15 cellular contexts compared by ENCODE assay signal in the genomic region with DNA sequence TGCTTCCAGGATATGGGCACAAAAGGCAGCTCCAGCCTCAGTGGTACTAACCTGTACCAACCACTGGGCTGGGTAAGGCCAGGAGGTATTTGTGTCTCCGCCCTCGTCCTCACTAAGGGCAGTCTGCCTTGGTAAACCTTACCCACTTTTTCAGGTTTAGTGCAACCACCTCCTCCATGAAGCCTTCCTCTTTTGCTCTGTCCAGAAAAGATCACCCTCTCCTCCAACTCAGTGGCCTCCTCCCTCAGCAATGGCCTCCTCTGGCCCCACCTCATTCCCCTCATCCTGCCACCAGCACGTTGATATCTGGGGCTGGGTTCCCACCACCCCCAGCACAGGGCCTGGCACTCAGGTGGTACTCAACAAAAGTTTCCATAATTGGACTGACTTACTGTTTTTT.
DNase-seq lines count a peak whose midpoint lies in the region; ATAC-seq and TF ChIP-seq lines count a peak whose summit lies in the region.
"Had no signal": no experiment of that assay in that cellular context is flagged by ENCODE, and none has a peak within 500 bp of the region (broad histone marks: within the 10 kb centered on the region; RNA-seq: fewer than 3 reads in every experiment).

No MANE protein-coding gene starts in this region.

- H3K27ac Mint-ChIP-seq in natural killer cell treated with Interleukin-12 subunit alpha and Interleukin-12 subunit beta and Interleukin-15 and Interleukin-18, amount 100 ng/mL, for 72 hours, result no peak overlapping the region
- H3K27ac Mint-ChIP-seq in natural killer cell (no peak overlapping the region), glutamatergic neuron (ENCODE audit: unreplicated experiment) (peak overlapping the region; percentile 76)
- H3K27ac Mint-ChIP-seq: CD4-positive, CD25-positive, alpha-beta regulatory T cell had no signal

- H3K4me1 ChIP-seq in colonic mucosa, result no peaks in the 10 kb centered on the region
- H3K4me1 ChIP-seq: HAP-1 had no signal

- no peaks in the 10 kb centered on the region for H3K27me3 ChIP-seq in colonic mucosa
- H3K27me3 ChIP-seq: BLaER1 treated with 17β-estradiol and CSF1 and Interleukin-3, amounts not matched to agents 10 nM and 100 nM had no signal

- peak; percentile 32 for DNase-seq in natural killer cell treated with Interleukin-12 subunit alpha and Interleukin-12 subunit beta and Interleukin-15 and Interleukin-18, amount 100 ng/mL, for 72 hours (ENCODE audit: low spot score)
- DNase-seq in natural killer cell, result no peak
- no peak for DNase-seq in glutamatergic neuron
- peak; percentile 34 for DNase-seq in posterior vena cava (ENCODE audit: low spot score)
- DNase-seq in colonic mucosa, result no peak
- DNase-seq in T1000 (lab: John Stamatoyannopoulos, UW), result no peak
- no peak for DNase-seq in iPS-NIHi11 (ENCODE audit: low spot score)
- DNase-seq in stimulated activated CD4-positive, alpha-beta T cell treated with anti-CD3 and anti-CD28 coated beads, Interleukin-2, amount 100 ng/mL, for 24 hours, result no peak
- DNase-seq: ACHN; CD4-positive, CD25-positive, alpha-beta regulatory T cell; DMS79; GOT3 had no signal

- ATAC-seq in natural killer cell treated with Interleukin-12 subunit alpha and Interleukin-12 subunit beta and Interleukin-15 and Interleukin-18, amount 100 ng/mL, for 72 hours, result no peak
- no peak for ATAC-seq in natural killer cell
- ATAC-seq: GM12878 had no signal

- no peaks in the 10 kb centered on the region for H3K9me3 ChIP-seq in colonic mucosa
- H3K9me3 ChIP-seq: BLaER1 treated with 17β-estradiol and CSF1 and Interleukin-3, amounts not matched to agents 10 nM and 100 nM; HAP-1 had no signal

- no peaks in the 10 kb centered on the region for H3K36me3 Mint-ChIP-seq in natural killer cell treated with Interleukin-12 subunit alpha and Interleukin-12 subunit beta and Interleukin-15 and Interleukin-18, amount 100 ng/mL, for 72 hours
- H3K36me3 Mint-ChIP-seq in natural killer cell, result no peaks in the 10 kb centered on the region
- peaks cover 8% of the 10 kb centered on the region for H3K36me3 Mint-ChIP-seq in glutamatergic neuron (ENCODE audit: unreplicated experiment)
- H3K36me3 Mint-ChIP-seq: CD4-positive, CD25-positive, alpha-beta regulatory T cell had no signal

- H3K27ac ChIP-seq in colonic mucosa, result no peak overlapping the region
- H3K27ac ChIP-seq: BLaER1 treated with 17β-estradiol and CSF1 and Interleukin-3, amounts not matched to agents 10 nM and 100 nM had no signal

- no peak for TF ChIP-seq CTCF in natural killer cell (IDR thresholded peaks at IDR 0.05)
- TF ChIP-seq CTCF in glutamatergic neuron (IDR thresholded peaks at IDR 0.05; ENCODE audit: partially characterized antibody, unreplicated experiment), result no peak
- no peak for TF ChIP-seq CTCF in colonic mucosa (IDR thresholded peaks at IDR 0.05)

- H3K9ac ChIP-seq in colonic mucosa (ENCODE audit: low read depth in 2 of 2, low read length in 2 of 2), result no peak overlapping the region
- H3K9ac ChIP-seq: BLaER1 treated with 17β-estradiol and CSF1 and Interleukin-3, amounts not matched to agents 10 nM and 100 nM had no signal

- H3K4me3 ChIP-seq in colonic mucosa, result no peak overlapping the region
- H3K4me3 ChIP-seq: BLaER1 treated with 17β-estradiol and CSF1 and Interleukin-3, amounts not matched to agents 10 nM and 100 nM; GM12878; HAP-1 had no signal

- H3K9me3 Mint-ChIP-seq in natural killer cell treated with Interleukin-12 subunit alpha and Interleukin-12 subunit beta and Interleukin-15 and Interleukin-18, amount 100 ng/mL, for 72 hours, result no peaks in the 10 kb centered on the region
- H3K9me3 Mint-ChIP-seq in natural killer cell (no peaks in the 10 kb centered on the region), glutamatergic neuron (ENCODE audit: unreplicated experiment) (peaks cover 7% of the 10 kb centered on the region)
- H3K9me3 Mint-ChIP-seq: CD4-positive, CD25-positive, alpha-beta regulatory T cell had no signal

- intact Hi-C loops in natural killer cell (cut with micrococcal nuclease), result no loop called here
- intact Hi-C loops in posterior vena cava (cut with DNase I), result no loop called here
- intact Hi-C loops in colonic mucosa (cut with DNase I), result no loop called here

- no peak overlapping the region for H3K4me3 Mint-ChIP-seq in natural killer cell treated with Interleukin-12 subunit alpha and Interleukin-12 subunit beta and Interleukin-15 and Interleukin-18, amount 100 ng/mL, for 72 hours
- H3K4me3 Mint-ChIP-seq in natural killer cell (no peak overlapping the region), glutamatergic neuron (ENCODE audit: unreplicated experiment) (no peak overlapping the region)
- H3K4me3 Mint-ChIP-seq: CD4-positive, CD25-positive, alpha-beta regulatory T cell had no signal

- H3K27me3 Mint-ChIP-seq in natural killer cell treated with Interleukin-12 subunit alpha and Interleukin-12 subunit beta and Interleukin-15 and Interleukin-18, amount 100 ng/mL, for 72 hours, result peaks cover 6 to 11% of the 10 kb centered on the region in 2 donors
- peaks cover 10 to 12% of the 10 kb centered on the region in 2 donors for H3K27me3 Mint-ChIP-seq in natural killer cell (ENCODE audit: low read depth in 2 of 2)
- H3K27me3 Mint-ChIP-seq in glutamatergic neuron (ENCODE audit: unreplicated experiment), result peaks cover 9% of the 10 kb centered on the region
- H3K27me3 Mint-ChIP-seq: CD4-positive, CD25-positive, alpha-beta regulatory T cell had no signal

- no peaks in the 10 kb centered on the region for H3K36me3 ChIP-seq in colonic mucosa
- H3K36me3 ChIP-seq: BLaER1 treated with 17β-estradiol and CSF1 and Interleukin-3, amounts not matched to agents 10 nM and 100 nM; HAP-1 had no signal

- H3K4me1 Mint-ChIP-seq in natural killer cell treated with Interleukin-12 subunit alpha and Interleukin-12 subunit beta and Interleukin-15 and Interleukin-18, amount 100 ng/mL, for 72 hours (ENCODE audit: low read depth in 2 of 2), result no peaks in the 10 kb centered on the region
- H3K4me1 Mint-ChIP-seq in natural killer cell (no peaks in the 10 kb centered on the region), glutamatergic neuron (ENCODE audit: low read depth, unreplicated experiment) (peaks cover 54% of the 10 kb centered on the region)
- H3K4me1 Mint-ChIP-seq: CD4-positive, CD25-positive, alpha-beta regulatory T cell had no signal

Comparison
In these comparisons a context has a peak if more than half of its experiments do, and no peak if none do; other contexts are left out.
1. DNase-seq: peak in natural killer cell treated with Interleukin-12 subunit alpha and Interleukin-12 subunit beta and Interleukin-15 and Interleukin-18, amount 100 ng/mL, for 72 hours (single experiment) and posterior vena cava (single experiment); none in natural killer cell (single experiment), glutamatergic neuron (single experiment), colonic mucosa (single experiment), T1000 (single experiment), iPS-NIHi11 (single experiment) and stimulated activated CD4-positive, alpha-beta T cell treated with anti-CD3 and anti-CD28 coated beads, Interleukin-2, amount 100 ng/mL, for 24 hours (0 of 2).